3 cellular contexts compared by ENCODE assay signal in the genomic region with DNA sequence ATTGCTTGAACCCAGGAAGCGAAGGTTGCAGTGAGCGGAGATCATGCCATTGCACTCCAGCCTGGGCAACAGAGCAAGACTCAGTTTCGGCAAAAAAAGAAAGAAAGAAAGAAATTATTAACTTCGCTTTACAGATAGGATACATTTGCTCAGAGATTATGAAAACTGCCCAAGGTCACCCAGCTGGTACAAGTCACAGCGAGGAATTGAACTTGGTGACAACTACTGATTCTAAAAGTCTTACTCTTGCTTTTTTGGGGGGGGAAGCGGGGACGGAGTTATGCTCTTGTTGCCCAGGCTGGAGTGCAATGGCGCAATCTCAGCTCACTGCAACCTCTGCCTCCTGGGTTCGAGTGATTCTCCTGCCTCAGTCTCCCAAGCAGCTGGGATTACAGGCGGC. TPM values are rescaled to one million over a fixed set of nuclear protein-coding genes. Genes with fewer than 3 reads are reported as not detected.
"Had no signal": no experiment of that assay in that cellular context is flagged by ENCODE, and none has a peak within 500 bp of the region (broad histone marks: within the 10 kb centered on the region; RNA-seq: fewer than 3 reads in every experiment).

No MANE protein-coding gene starts in this region.

RNA-seq across cellular contexts. Expression of a gene that starts 29.7 kb away (rescaled TPM):
- total RNA-seq: GM23248, H7, HT1080 had no signal
- polyA plus RNA-seq: GM23248 had no signal
